36 cellular contexts compared by ENCODE assay signal in genomic region chr1:203158423-203158822, GRCh38. TPM values are rescaled to one million over a fixed set of nuclear protein-coding genes. Genes with fewer than 3 reads are reported as not detected.
"Had no signal": no experiment of that assay in that cellular context is flagged by ENCODE, and none has a peak within 500 bp of the region (broad histone marks: within the 10 kb centered on the region; RNA-seq: fewer than 3 reads in every experiment).

No MANE protein-coding gene starts in this region.

- H3K4me3 ChIP-seq: adrenal gland, ascending aorta, body of pancreas, breast epithelium, cardiac muscle cell had no signal

- DNase-seq: activated effector memory CD4-positive, alpha-beta T cell treated with anti-CD3 and anti-CD28 coated beads, Interleukin-2, amount 50 U/mL, for 16 hours; activated effector memory CD4-positive, alpha-beta T cell treated with Interleukin-2 at 50 U/mL for 16 hours; activated gamma-delta T cell; activated gamma-delta T cell treated with Interleukin-2 at 50 U/mL for 16 hours; activated naive CD4-positive, alpha-beta T cell; activated naive CD4-positive, alpha-beta T cell treated with anti-CD3 and anti-CD28 coated beads for 36 hours; activated naive CD4-positive, alpha-beta T cell treated with anti-CD3 and anti-CD28 coated beads, Interleukin-2, amount 10 ng/mL, durations not matched to agents 7 days and 5 days; activated naive CD4-positive, alpha-beta T cell treated with anti-CD3 and anti-CD28 coated beads, Interleukin-2, amount 50 U/mL, for 16 hours; activated naive CD4-positive, alpha-beta T cell treated with Interleukin-2 at 50 U/mL for 16 hours; activated naive CD8-positive, alpha-beta T cell treated with anti-CD3 and anti-CD28 coated beads for 36 hours; activated naive CD8-positive, alpha-beta T cell treated with anti-CD3 and anti-CD28 coated beads, Interleukin-2, amount 10 ng/mL, durations not matched to agents 7 days and 5 days; activated naive CD8-positive, alpha-beta T cell treated with anti-CD3 and anti-CD28 coated beads, Interleukin-2, amount 50 U/mL, for 24 hours; activated T-cell treated with anti-CD3 and anti-CD28 coated beads, Interleukin-2, amount 50 U/mL, for 24 hours; activated T-cell treated with anti-CD3 and anti-CD28 coated beads, Interleukin-2, amount 50 U/mL, for 4 hours; activated T-cell treated with anti-CD3 and anti-CD28 coated beads, Interleukin-2, amount 50 U/mL, for 48 hours; activated T-cell treated with anti-CD3 and anti-CD28 coated beads, Interleukin-2, amount 50 U/mL, for 72 hours; adrenal gland; amniotic stem cell; aorta; body of pancreas; brain microvascular endothelial cell; caudate nucleus; central memory CD4-positive, alpha-beta T cell; cerebellar nuclear complex had no signal

- H3K9me3 ChIP-seq: adrenal gland, body of pancreas, breast epithelium had no signal

- H3K27ac ChIP-seq: adrenal gland, ascending aorta, body of pancreas, brain microvascular endothelial cell, breast epithelium, cardiac muscle cell had no signal

- ATAC-seq: activated naive CD4-positive, alpha-beta T cell treated with anti-CD3 and anti-CD28 coated beads, Interleukin-2, amount 50 U/mL, for 72 hours; activated naive CD8-positive, alpha-beta T cell treated with anti-CD3 and anti-CD28 coated beads, Interleukin-2, amount 50 U/mL, for 24 hours; activated T-cell treated with anti-CD3 and anti-CD28 coated beads, Interleukin-2, amount 50 U/mL, for 4 hours; activated T-cell treated with anti-CD3 and anti-CD28 coated beads, Interleukin-2, amount 50 U/mL, for 72 hours; activated T-helper 17 cell treated with anti-CD3 and anti-CD28 coated beads, Interleukin-2, amount 50 U/mL, for 72 hours; body of pancreas had no signal

- H3K4me1 ChIP-seq: ascending aorta had no signal

- FAIRE-seq: astrocyte, bronchial epithelial cell had no signal

- H3K36me3 ChIP-seq: adrenal gland, ascending aorta, brain microvascular endothelial cell, breast epithelium, cardiac muscle cell had no signal

- H3K27me3 ChIP-seq: adrenal gland, ascending aorta, body of pancreas, breast epithelium, cardiac muscle cell had no signal

RNA-seq across cellular contexts. Expression of gene MYBPH, which starts 17.2 kb away (rescaled TPM):
- total RNA-seq: activated naive CD4-positive, alpha-beta T cell treated with anti-CD3 and anti-CD28 coated beads for 36 hours; activated naive CD4-positive, alpha-beta T cell treated with anti-CD3 and anti-CD28 coated beads, Interleukin-2, amount 50 U/mL, for 72 hours; activated naive CD8-positive, alpha-beta T cell treated with anti-CD3 and anti-CD28 coated beads for 36 hours; activated naive CD8-positive, alpha-beta T cell treated with anti-CD3 and anti-CD28 coated beads, Interleukin-2, amount 10 ng/mL, durations not matched to agents 7 days and 5 days; activated T-cell treated with anti-CD3 and anti-CD28 coated beads, Interleukin-2, amount 50 U/mL, for 4 hours; activated T-cell treated with anti-CD3 and anti-CD28 coated beads, Interleukin-2, amount 50 U/mL, for 72 hours; activated T-helper 1 cell treated with anti-CD3 and anti-CD28 coated beads, Interleukin-12 subunit alpha, Interleukin-12 subunit beta, Interleukin-2, Interleukin-4 antibody, amounts not matched to agents 30 ng/mL and 10 ng/mL and 1 ng/mL, durations not matched to agents 14 hours and 24 hours and 36 hours; activated T-helper 17 cell treated with anti-CD3 and anti-CD28 coated beads, Interleukin-2, amount 50 U/mL, for 72 hours; activated T-helper 2 cell treated with anti-CD3 and anti-CD28 coated beads, Interferon-gamma antibody, Interleukin-2, Interleukin-4, amounts not matched to agents 10 μg/mL and 5 μg/mL and 100 μg/mL, durations not matched to agents 14 hours and 24 hours and 36 hours; adrenal gland; aorta; ascending aorta; astrocyte; body of pancreas; bronchial epithelial cell; cardiac septum; cerebellum; chondrocyte had no signal
- polyA plus RNA-seq: aorta had no signal

RNA-seq across cellular contexts. Expression of gene CHI3L1, which starts 28.1 kb away (rescaled TPM):
- total RNA-seq: activated naive CD8-positive, alpha-beta T cell treated with anti-CD3 and anti-CD28 coated beads for 36 hours; activated T-cell treated with anti-CD3 and anti-CD28 coated beads, Interleukin-2, amount 50 U/mL, for 4 hours; activated T-cell treated with anti-CD3 and anti-CD28 coated beads, Interleukin-2, amount 50 U/mL, for 72 hours; activated T-helper 1 cell treated with anti-CD3 and anti-CD28 coated beads, Interleukin-12 subunit alpha, Interleukin-12 subunit beta, Interleukin-2, Interleukin-4 antibody, amounts not matched to agents 30 ng/mL and 10 ng/mL and 1 ng/mL, durations not matched to agents 14 hours and 24 hours and 36 hours; activated T-helper 17 cell treated with anti-CD3 and anti-CD28 coated beads, Interleukin-2, amount 50 U/mL, for 72 hours; activated T-helper 2 cell treated with anti-CD3 and anti-CD28 coated beads, Interferon-gamma antibody, Interleukin-2, Interleukin-4, amounts not matched to agents 10 μg/mL and 5 μg/mL and 100 μg/mL, durations not matched to agents 14 hours and 24 hours and 36 hours; cardiac muscle cell; chondrocyte had no signal

RNA-seq across cellular contexts. Expression of gene ADORA1, which starts 30.9 kb away (rescaled TPM):
- total RNA-seq: activated naive CD4-positive, alpha-beta T cell treated with anti-CD3 and anti-CD28 coated beads for 36 hours; activated naive CD4-positive, alpha-beta T cell treated with anti-CD3 and anti-CD28 coated beads, Interleukin-2, amount 50 U/mL, for 72 hours; activated naive CD8-positive, alpha-beta T cell treated with anti-CD3 and anti-CD28 coated beads for 36 hours; activated naive CD8-positive, alpha-beta T cell treated with anti-CD3 and anti-CD28 coated beads, Interleukin-2, amount 10 ng/mL, durations not matched to agents 7 days and 5 days; activated T-cell treated with anti-CD3 and anti-CD28 coated beads, Interleukin-2, amount 50 U/mL, for 72 hours; activated T-helper 1 cell treated with anti-CD3 and anti-CD28 coated beads, Interleukin-12 subunit alpha, Interleukin-12 subunit beta, Interleukin-2, Interleukin-4 antibody, amounts not matched to agents 30 ng/mL and 10 ng/mL and 1 ng/mL, durations not matched to agents 14 hours and 24 hours and 36 hours; activated T-helper 17 cell treated with anti-CD3 and anti-CD28 coated beads, Interleukin-2, amount 50 U/mL, for 72 hours; activated T-helper 2 cell treated with anti-CD3 and anti-CD28 coated beads, Interferon-gamma antibody, Interleukin-2, Interleukin-4, amounts not matched to agents 10 μg/mL and 5 μg/mL and 100 μg/mL, durations not matched to agents 14 hours and 24 hours and 36 hours had no signal
- polyA plus RNA-seq: aorta had no signal
